1 cellular context compared by ENCODE assay signal in genomic region chr19:15379996-15380647, GRCh38.
TF ChIP-seq lines count a peak whose summit lies in the region.

No MANE protein-coding gene starts in this region.

TF ChIP-seq in SK-N-SH, 30 proteins besides CTCF, POLR2A, EP300 and RAD21 (continued from another document):
- TF ChIP-seq MAX (IDR thresholded peaks at IDR 0.05; ENCODE audit: low read depth) = peak; percentile 69
- no peak for TF ChIP-seq GABPA (IDR thresholded peaks at IDR 0.05; ENCODE audit: low read depth)
